In the genomic region with DNA sequence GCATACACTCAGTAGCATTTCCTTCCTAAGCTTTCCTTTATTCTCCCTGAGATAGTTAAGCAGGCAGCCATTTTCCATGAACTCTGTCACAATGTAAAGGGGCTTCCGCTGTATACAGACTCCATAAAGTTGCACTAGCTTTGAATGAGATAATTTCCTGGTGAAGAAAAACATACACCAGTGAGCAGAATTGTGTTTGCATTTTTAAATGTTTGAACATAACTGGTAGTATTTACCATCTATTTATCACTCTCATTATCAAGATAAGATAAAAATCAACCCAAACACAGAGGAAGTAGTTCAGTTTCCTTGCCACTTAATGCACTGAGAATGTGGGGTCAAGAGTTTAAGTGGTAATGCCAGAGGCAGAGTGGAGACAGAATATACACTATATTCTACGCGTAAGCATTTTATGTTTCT, we compare ENCODE assay signal across 12 cellular contexts. TPM values are rescaled to one million over a fixed set of nuclear protein-coding genes. Genes with fewer than 3 reads are reported as not detected.
DNase-seq lines count a peak whose midpoint lies in the region; ATAC-seq, FAIRE-seq and TF ChIP-seq lines count a peak whose summit lies in the region.
"Had no signal": no experiment of that assay in that cellular context is flagged by ENCODE, and none has a peak within 500 bp of the region (broad histone marks: within the 10 kb centered on the region; RNA-seq: fewer than 3 reads in every experiment).

No MANE protein-coding gene starts in this region.

- no peak for ATAC-seq in naive thymus-derived CD8-positive, alpha-beta T cell
- no peak for ATAC-seq in GM18907 (IDR thresholded peaks at IDR 0.05; ENCODE audit: unreplicated experiment)
- ATAC-seq: activated T-cell treated with anti-CD3 and anti-CD28 coated beads, Interleukin-2, amount 50 U/mL, for 4 hours had no signal

- FAIRE-seq in bronchial epithelial cell (lab: Jason Lieb, UNC) (no peak), urothelium cell line (lab: Jason Lieb, UNC) (no peak)

- H3K4me3 ChIP-seq in bronchial epithelial cell (ENCODE audit: low read depth, low read length) (no peak overlapping the region), suprapubic skin (no peak overlapping the region)

- TF ChIP-seq EP300 in suprapubic skin (IDR thresholded peaks at IDR 0.05): no peak

- DNase-seq in DMS53 (lab: John Stamatoyannopoulos, UW) (peak; percentile 59), M059J (ENCODE audit: low read depth) (peak; percentile 88), bronchial epithelial cell (ENCODE audit: low read depth) (peak; percentile 59), suprapubic skin (ENCODE audit: low spot score in 2 of 2) (no peak), urothelium cell line (ENCODE audit: low spot score) (no peak), ureter (ENCODE audit: low spot score) (no peak)
- DNase-seq in naive thymus-derived CD8-positive, alpha-beta T cell: no peak
- DNase-seq: activated T-cell treated with anti-CD3 and anti-CD28 coated beads, Interleukin-2, amount 50 U/mL, for 4 hours; COR-L47; naive B cell; NCI-H2171 treated with DMSO at 0.1 percent for 48 hours had no signal

- peaks cover 21 to 53% (median 36%) of the 10 kb centered on the region in 4 donors for H3K4me1 Mint-ChIP-seq in naive thymus-derived CD8-positive, alpha-beta T cell

- POLR2A ChIA-PET in naive thymus-derived CD8-positive, alpha-beta T cell (lab: Charles Lee): interaction anchor here (1.4 kb wide), 1 partner anchor 12 kb away, joined by 3 read pairs; no protein-coding TSS in a partner anchor

- no peak for TF ChIP-seq POLR2A in suprapubic skin (IDR thresholded peaks at IDR 0.05)

- no peaks in the 10 kb centered on the region for H3K9me3 Mint-ChIP-seq in naive thymus-derived CD8-positive, alpha-beta T cell
- H3K9me3 Mint-ChIP-seq: activated T-cell treated with anti-CD3 and anti-CD28 coated beads, Interleukin-2, amount 50 U/mL, for 4 hours; naive B cell had no signal

- no peaks in the 10 kb centered on the region for H3K27me3 Mint-ChIP-seq in naive thymus-derived CD8-positive, alpha-beta T cell

- peak overlapping the region in 2 of 10 donors; percentile 10 to 16 for H3K4me3 Mint-ChIP-seq in naive thymus-derived CD8-positive, alpha-beta T cell
- H3K4me3 Mint-ChIP-seq: activated T-cell treated with anti-CD3 and anti-CD28 coated beads, Interleukin-2, amount 50 U/mL, for 4 hours; naive B cell had no signal

- H3K36me3 Mint-ChIP-seq in naive thymus-derived CD8-positive, alpha-beta T cell: peaks cover 13 to 95% (median 16%) of the 10 kb centered on the region in 3 donors
- H3K36me3 Mint-ChIP-seq: naive B cell had no signal

- no peak overlapping the region for H3K27ac ChIP-seq in suprapubic skin

- H3K4me1 ChIP-seq in suprapubic skin: no peaks in the 10 kb centered on the region

- TF ChIP-seq CTCF in bronchial epithelial cell (IDR thresholded peaks at IDR 0.05; ENCODE audit: insufficient read depth, low read length, severe bottlenecking) (no peak), suprapubic skin (IDR thresholded peaks at IDR 0.05) (no peak)

- H3K36me3 ChIP-seq in bronchial epithelial cell (ENCODE audit: control insufficient read depth, insufficient read depth, low read length) (no peaks in the 10 kb centered on the region), suprapubic skin (no peaks in the 10 kb centered on the region)

- no peaks in the 10 kb centered on the region for H3K9me3 ChIP-seq in suprapubic skin

- WGBS in suprapubic skin: 77% methylated on average over 3 of the region's 3 CpGs

- peak overlapping the region in 6 of 10 donors; percentile 20 to 75 (median 46) for H3K27ac Mint-ChIP-seq in naive thymus-derived CD8-positive, alpha-beta T cell

- H3K27me3 ChIP-seq in bronchial epithelial cell (ENCODE audit: control insufficient read depth, insufficient read depth, low read length): no peaks in the 10 kb centered on the region
- H3K27me3 ChIP-seq in suprapubic skin: no peaks in the 10 kb centered on the region

RNA-seq across cellular contexts. Expression of gene TXK, which starts 54.1 kb away (rescaled TPM):
- total RNA-seq in M059J (2014; rRNA removed; shearing (Covaris generic)): 0.15 and 0.69 TPM in 2 replicates
- total RNA-seq in bronchial epithelial cell (under 0.01 and 0.13 TPM in 2 replicates), suprapubic skin (1 to 10 TPM; 1.6 to 6.8 (median 3.3) TPM), ureter (7.8 TPM)
- total RNA-seq in naive thymus-derived CD8-positive, alpha-beta T cell: 100 to 1,000 TPM; 135 to 140 TPM
- 10 to 100 TPM; 57.8 to 92.2 (median 60.4) TPM for polyA plus RNA-seq in naive thymus-derived CD8-positive, alpha-beta T cell

Comparison
In these comparisons a context has a peak if more than half of its experiments do, and no peak if none do; other contexts are left out.
1. DNase-seq: peak in DMS53 (single experiment), M059J (single experiment) and bronchial epithelial cell (single experiment); none in naive thymus-derived CD8-positive, alpha-beta T cell (0 of 10), suprapubic skin (0 of 2), urothelium cell line (single experiment) and ureter (single experiment).
2. RNA of gene TXK, which starts 54.1 kb away (total RNA-seq): 135 to 140 TPM in naive thymus-derived CD8-positive, alpha-beta T cell; 7.8 TPM in ureter (single experiment), 1.6 to 6.8 TPM in suprapubic skin, 0.15 to 0.69 TPM in M059J and under 0.01 to 0.13 TPM in bronchial epithelial cell; every median in the first group is over 10 times any median in the second.